Comparison of ENCODE assay signal across 8 cellular contexts in the genomic region with DNA sequence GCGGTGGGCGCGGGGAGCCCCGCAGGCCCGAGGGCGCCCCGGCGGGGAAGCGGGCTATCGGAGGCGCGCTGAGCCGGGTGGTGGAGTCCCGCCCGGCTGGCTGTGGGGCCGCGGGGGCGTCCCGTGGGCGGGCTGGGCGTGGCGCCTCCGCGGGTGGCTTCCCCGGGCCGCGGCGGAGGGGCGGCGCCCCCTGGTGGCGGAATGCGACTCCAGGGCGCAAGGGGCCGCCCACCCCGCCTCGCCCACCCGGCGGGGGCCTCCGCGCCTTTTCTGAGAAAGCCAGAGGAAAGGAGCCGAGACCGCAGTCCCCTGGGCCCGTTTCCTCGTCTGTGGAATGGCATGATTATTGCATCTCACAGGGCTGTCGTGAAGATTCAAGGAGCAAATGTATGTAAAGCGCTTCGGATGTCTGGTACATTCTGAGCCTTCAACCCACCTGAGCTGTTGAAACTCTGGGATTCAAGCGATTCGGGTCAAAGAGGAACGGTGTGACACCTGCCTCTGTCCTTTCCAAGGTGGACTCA. TPM values are rescaled to one million over a fixed set of nuclear protein-coding genes. Genes with fewer than 3 reads are reported as not detected.
DNase-seq lines count a peak whose midpoint lies in the region; ATAC-seq and TF ChIP-seq lines count a peak whose summit lies in the region.

No MANE protein-coding gene starts in this region.

- no peaks in the 10 kb centered on the region for H3K9me3 Mint-ChIP-seq in CD4-positive, alpha-beta T cell

- peak; percentile 47 to 77 (median 65) for DNase-seq in CD4-positive, alpha-beta T cell
- DNase-seq in HuH-7.5 (ENCODE audit: low spot score) (peak; percentile 82), choroid plexus epithelial cell (ENCODE audit: low read depth) (no peak), lower leg skin (ENCODE audit: low spot score in 2 of 2) (no peak), NCI-H510A (lab: John Stamatoyannopoulos, UW) (no peak)
- DNase-seq in activated CD4-positive, alpha-beta T cell treated with anti-CD3 and anti-CD28 coated beads for 1 hour: peak; percentile 71
- peak; percentile 51 to 60 for DNase-seq in stimulated activated CD4-positive, alpha-beta T cell treated with anti-CD3 and anti-CD28 coated beads, Interleukin-4, amount 100 ng/mL, for 48 hours (ENCODE audit: low read depth in 2 of 2)

- H3K4me1 Mint-ChIP-seq in CD4-positive, alpha-beta T cell (ENCODE audit: low read depth): peaks cover 7% of the 10 kb centered on the region

- no peaks in the 10 kb centered on the region for H3K36me3 Mint-ChIP-seq in CD4-positive, alpha-beta T cell (ENCODE audit: low read depth)

- peaks cover 18% of the 10 kb centered on the region for H3K27me3 Mint-ChIP-seq in CD4-positive, alpha-beta T cell

- CTCF ChIA-PET in CD4-positive, alpha-beta T cell (lab: Charles Lee): interaction anchor here (0.7 to 0.9 kb wide), 3 partner anchors 108 to 1201 kb away, joined by 3 to 5 read pairs (median 4); no protein-coding TSS in a partner anchor

- no peaks in the 10 kb centered on the region for H3K27me3 ChIP-seq in CD4-positive, alpha-beta T cell (ENCODE audit: control insufficient read depth, insufficient read depth, low read length)

- intact Hi-C loops in CD4-positive, alpha-beta T cell (cut with DNase I, micrococcal nuclease): loop anchor here (1.0 to 5.0 kb wide), 6 partner anchors 109 to 1201 kb away; partner anchors contain the start of gene TOPBP1 (in 2 of the 2)
- intact Hi-C loops in lower leg skin (cut with DNase I; ENCODE audit: low total_unique reads): no loop called here

- TF ChIP-seq CTCF in CD4-positive, alpha-beta T cell (IDR thresholded peaks at IDR 0.05): peak; percentile 54
- TF ChIP-seq CTCF in choroid plexus epithelial cell (conservative IDR thresholded peaks at IDR 0.05; ENCODE audit: low read depth, low read length) (peak; percentile 47), lower leg skin (IDR thresholded peaks at IDR 0.05) (no peak)

- H3K9me3 ChIP-seq in CD4-positive, alpha-beta T cell (ENCODE audit: control insufficient read depth, low read length): no peaks in the 10 kb centered on the region

- ATAC-seq in CD4-positive, alpha-beta T cell (ENCODE audit: poor library complexity): peak; percentile 97
- peak; percentile 66 for ATAC-seq in GM19467 (IDR thresholded peaks at IDR 0.05; ENCODE audit: unreplicated experiment)

- no peak overlapping the region for H3K27ac Mint-ChIP-seq in CD4-positive, alpha-beta T cell

- no peak overlapping the region for H3K27ac ChIP-seq in CD4-positive, alpha-beta T cell (ENCODE audit: low read depth, low read length)

- 3% methylated on average over 19 to 27 of the region's 50 CpGs for WGBS in lower leg skin, 2 donors

- TF ChIP-seq POLR2A in lower leg skin (IDR thresholded peaks at IDR 0.05): no peak

- H3K4me3 ChIP-seq in choroid plexus epithelial cell (ENCODE audit: low read depth, low read length) (peak overlapping the region; percentile 55), lower leg skin (ENCODE audit: low read depth, poor library complexity, severe bottlenecking) (peak overlapping the region; percentile 15)

- POLR2A ChIA-PET in CD4-positive, alpha-beta T cell (lab: Charles Lee): no interaction called here

- peak overlapping the region; percentile 80 for H3K4me3 Mint-ChIP-seq in CD4-positive, alpha-beta T cell

RNA-seq across cellular contexts. Expression of gene RAB6B, which starts 31.9 kb away (rescaled TPM):
- total RNA-seq in CD4-positive, alpha-beta T cell: not detected
- 1 to 10 TPM in 1 of 4 donors, under 1 TPM in 3; 0.30 to 1.1 (median 0.65) TPM for total RNA-seq in lower leg skin

Comparison
In these comparisons a context has a peak if more than half of its experiments do, and no peak if none do; other contexts are left out.
1. DNase-seq: peak in CD4-positive, alpha-beta T cell (10 of 10), HuH-7.5 (single experiment), activated CD4-positive, alpha-beta T cell treated with anti-CD3 and anti-CD28 coated beads for 1 hour (single experiment) and stimulated activated CD4-positive, alpha-beta T cell treated with anti-CD3 and anti-CD28 coated beads, Interleukin-4, amount 100 ng/mL, for 48 hours (2 of 2); none in choroid plexus epithelial cell (single experiment), lower leg skin (0 of 2) and NCI-H510A (single experiment).
2. CTCF ChIP-seq: peak in CD4-positive, alpha-beta T cell (single experiment) and choroid plexus epithelial cell (single experiment); none in lower leg skin (0 of 3).